In the genomic region with DNA sequence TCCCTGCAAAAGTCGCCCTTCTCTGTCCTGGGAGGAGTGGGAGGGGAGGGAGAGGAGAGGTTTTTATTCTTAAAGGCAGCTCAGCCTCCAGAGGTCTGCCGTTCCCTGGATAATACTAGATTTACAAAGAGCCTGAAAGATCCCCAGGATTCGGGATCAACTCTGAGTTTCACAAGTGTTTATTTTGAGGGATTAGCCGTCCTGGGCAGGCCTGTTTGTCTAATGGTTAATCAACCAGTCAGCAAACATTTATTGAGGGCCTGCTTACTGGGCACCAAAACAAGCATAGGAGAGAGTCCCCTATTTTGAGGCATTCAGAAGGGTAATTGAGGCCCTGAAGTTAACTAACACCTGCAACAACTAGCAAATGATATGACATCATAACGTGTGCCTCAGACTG, we compare ENCODE assay signal across 1 cellular context.
TF ChIP-seq lines count a peak whose summit lies in the region.

No MANE protein-coding gene starts in this region.

TF ChIP-seq in HepG2, 621 proteins besides CTCF, POLR2A, EP300 and RAD21 (continued from another document and continues in another):
- TF ChIP-seq, protein P1, sequence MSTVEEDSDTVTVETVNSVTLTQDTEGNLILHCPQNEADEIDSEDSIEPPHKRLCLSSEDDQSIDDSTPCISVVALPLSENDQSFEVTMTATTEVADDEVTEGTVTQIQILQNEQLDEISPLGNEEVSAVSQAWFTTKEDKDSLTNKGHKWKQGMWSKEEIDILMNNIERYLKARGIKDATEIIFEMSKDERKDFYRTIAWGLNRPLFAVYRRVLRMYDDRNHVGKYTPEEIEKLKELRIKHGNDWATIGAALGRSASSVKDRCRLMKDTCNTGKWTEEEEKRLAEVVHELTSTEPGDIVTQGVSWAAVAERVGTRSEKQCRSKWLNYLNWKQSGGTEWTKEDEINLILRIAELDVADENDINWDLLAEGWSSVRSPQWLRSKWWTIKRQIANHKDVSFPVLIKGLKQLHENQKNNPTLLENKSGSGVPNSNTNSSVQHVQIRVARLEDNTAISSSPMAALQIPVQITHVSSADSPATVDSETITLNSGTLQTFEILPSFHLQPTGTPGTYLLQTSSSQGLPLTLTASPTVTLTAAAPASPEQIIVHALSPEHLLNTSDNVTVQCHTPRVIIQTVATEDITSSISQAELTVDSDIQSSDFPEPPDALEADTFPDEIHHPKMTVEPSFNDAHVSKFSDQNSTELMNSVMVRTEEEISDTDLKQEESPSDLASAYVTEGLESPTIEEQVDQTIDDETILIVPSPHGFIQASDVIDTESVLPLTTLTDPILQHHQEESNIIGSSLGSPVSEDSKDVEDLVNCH (CRISPR knock-in tag; IDR thresholded peaks at IDR 0.05): no peak
- TF ChIP-seq ZNF138 (CRISPR knock-in tag; IDR thresholded peaks at IDR 0.05; ENCODE audit: low read depth) (no peak), AHDC1 (CRISPR knock-in tag; IDR thresholded peaks at IDR 0.05; ENCODE audit: borderline replicate concordance) (peak; percentile 75), PITX1 (CRISPR knock-in tag; IDR thresholded peaks at IDR 0.05) (peak; percentile 93), THAP11 (CRISPR knock-in tag; IDR thresholded peaks at IDR 0.05) (peak; percentile 23; the same call in 1 of the 2 replicates), ZFP82 (CRISPR knock-in tag; IDR thresholded peaks at IDR 0.05; ENCODE audit: borderline replicate concordance) (peak; percentile 70; the same call in 1 of the 2 replicates), ZFX (CRISPR knock-in tag; IDR thresholded peaks at IDR 0.05; ENCODE audit: low read depth) (peak; percentile 39; the same call in 1 of the 2 replicates), ARNT2 (CRISPR knock-in tag; IDR thresholded peaks at IDR 0.05; ENCODE audit: low read depth) (0 out of 2 replicates have a peak, but pooled peaks have one; percentile 45), BCLAF1 (IDR thresholded peaks at IDR 0.05) (no peak), THAP9 (CRISPR knock-in tag; IDR thresholded peaks at IDR 0.05; ENCODE audit: borderline replicate concordance) (no peak), ZFP36L1 (CRISPR knock-in tag; IDR thresholded peaks at IDR 0.05) (no peak), MIER3 (CRISPR knock-in tag; IDR thresholded peaks at IDR 0.05; ENCODE audit: borderline replicate concordance) (peak; percentile 55; the same call in 1 of the 2 replicates), SOX13 (IDR thresholded peaks at IDR 0.05) (no peak), SOX13 (CRISPR knock-in tag; conservative IDR thresholded peaks at IDR 0.05 in 1 of 2, IDR thresholded peaks at IDR 0.05 in 1 of 2) (peak in 1 of 2 experiments; percentile 40; a peak in 1 of 4 replicates), HDAC2 (CRISPR knock-in tag; IDR thresholded peaks at IDR 0.05) (no peak), MYPOP (CRISPR knock-in tag; IDR thresholded peaks at IDR 0.05) (peak; percentile 39; the same call in 1 of the 2 replicates), SRSF1 (optimal IDR thresholded peaks at IDR 0.05; ENCODE audit: low read depth, low read length) (no peak), ZMYM4 (CRISPR knock-in tag; IDR thresholded peaks at IDR 0.05) (peak; percentile 53; the same call in 1 of the 2 replicates), KLF16 (CRISPR knock-in tag; IDR thresholded peaks at IDR 0.05) (0 out of 4 replicates have a peak, but pooled peaks of 1 of the 2 experiments have one; percentile 16), ZNF670 (CRISPR knock-in tag; IDR thresholded peaks at IDR 0.05; ENCODE audit: borderline replicate concordance) (peak; percentile 54; the same call in 1 of the 2 replicates), ZFY (CRISPR knock-in tag; IDR thresholded peaks at IDR 0.05) (peak; percentile 9; the same call in 1 of the 2 replicates), MED1 (CRISPR knock-in tag; IDR thresholded peaks at IDR 0.05) (peak; percentile 31; the same call in 1 of the 2 replicates)
- TF ChIP-seq, protein P2, sequence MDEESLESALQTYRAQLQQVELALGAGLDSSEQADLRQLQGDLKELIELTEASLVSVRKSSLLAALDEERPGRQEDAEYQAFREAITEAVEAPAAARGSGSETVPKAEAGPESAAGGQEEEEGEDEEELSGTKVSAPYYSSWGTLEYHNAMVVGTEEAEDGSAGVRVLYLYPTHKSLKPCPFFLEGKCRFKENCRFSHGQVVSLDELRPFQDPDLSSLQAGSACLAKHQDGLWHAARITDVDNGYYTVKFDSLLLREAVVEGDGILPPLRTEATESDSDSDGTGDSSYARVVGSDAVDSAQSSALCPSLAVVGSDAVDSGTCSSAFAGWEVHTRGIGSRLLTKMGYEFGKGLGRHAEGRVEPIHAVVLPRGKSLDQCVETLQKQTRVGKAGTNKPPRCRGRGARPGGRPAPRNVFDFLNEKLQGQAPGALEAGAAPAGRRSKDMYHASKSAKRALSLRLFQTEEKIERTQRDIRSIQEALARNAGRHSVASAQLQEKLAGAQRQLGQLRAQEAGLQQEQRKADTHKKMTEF (CRISPR knock-in tag; IDR thresholded peaks at IDR 0.05): 0 out of 2 replicates have a peak, but pooled peaks have one; percentile 51
- TF ChIP-seq, protein P3, sequence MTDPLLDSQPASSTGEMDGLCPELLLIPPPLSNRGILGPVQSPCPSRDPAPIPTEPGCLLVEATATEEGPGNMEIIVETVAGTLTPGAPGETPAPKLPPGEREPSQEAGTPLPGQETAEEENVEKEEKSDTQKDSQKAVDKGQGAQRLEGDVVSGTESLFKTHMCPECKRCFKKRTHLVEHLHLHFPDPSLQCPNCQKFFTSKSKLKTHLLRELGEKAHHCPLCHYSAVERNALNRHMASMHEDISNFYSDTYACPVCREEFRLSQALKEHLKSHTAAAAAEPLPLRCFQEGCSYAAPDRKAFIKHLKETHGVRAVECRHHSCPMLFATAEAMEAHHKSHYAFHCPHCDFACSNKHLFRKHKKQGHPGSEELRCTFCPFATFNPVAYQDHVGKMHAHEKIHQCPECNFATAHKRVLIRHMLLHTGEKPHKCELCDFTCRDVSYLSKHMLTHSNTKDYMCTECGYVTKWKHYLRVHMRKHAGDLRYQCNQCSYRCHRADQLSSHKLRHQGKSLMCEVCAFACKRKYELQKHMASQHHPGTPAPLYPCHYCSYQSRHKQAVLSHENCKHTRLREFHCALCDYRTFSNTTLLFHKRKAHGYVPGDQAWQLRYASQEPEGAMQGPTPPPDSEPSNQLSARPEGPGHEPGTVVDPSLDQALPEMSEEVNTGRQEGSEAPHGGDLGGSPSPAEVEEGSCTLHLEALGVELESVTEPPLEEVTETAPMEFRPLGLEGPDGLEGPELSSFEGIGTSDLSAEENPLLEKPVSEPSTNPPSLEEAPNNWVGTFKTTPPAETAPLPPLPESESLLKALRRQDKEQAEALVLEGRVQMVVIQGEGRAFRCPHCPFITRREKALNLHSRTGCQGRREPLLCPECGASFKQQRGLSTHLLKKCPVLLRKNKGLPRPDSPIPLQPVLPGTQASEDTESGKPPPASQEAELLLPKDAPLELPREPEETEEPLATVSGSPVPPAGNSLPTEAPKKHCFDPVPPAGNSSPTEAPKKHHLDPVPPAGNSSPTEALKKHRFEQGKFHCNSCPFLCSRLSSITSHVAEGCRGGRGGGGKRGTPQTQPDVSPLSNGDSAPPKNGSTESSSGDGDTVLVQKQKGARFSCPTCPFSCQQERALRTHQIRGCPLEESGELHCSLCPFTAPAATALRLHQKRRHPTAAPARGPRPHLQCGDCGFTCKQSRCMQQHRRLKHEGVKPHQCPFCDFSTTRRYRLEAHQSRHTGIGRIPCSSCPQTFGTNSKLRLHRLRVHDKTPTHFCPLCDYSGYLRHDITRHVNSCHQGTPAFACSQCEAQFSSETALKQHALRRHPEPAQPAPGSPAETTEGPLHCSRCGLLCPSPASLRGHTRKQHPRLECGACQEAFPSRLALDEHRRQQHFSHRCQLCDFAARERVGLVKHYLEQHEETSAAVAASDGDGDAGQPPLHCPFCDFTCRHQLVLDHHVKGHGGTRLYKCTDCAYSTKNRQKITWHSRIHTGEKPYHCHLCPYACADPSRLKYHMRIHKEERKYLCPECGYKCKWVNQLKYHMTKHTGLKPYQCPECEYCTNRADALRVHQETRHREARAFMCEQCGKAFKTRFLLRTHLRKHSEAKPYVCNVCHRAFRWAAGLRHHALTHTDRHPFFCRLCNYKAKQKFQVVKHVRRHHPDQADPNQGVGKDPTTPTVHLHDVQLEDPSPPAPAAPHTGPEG (CRISPR knock-in tag; IDR thresholded peaks at IDR 0.05): no peak
